8 cellular contexts compared by ENCODE assay signal in genomic region chr21:28884976-28885852, GRCh38.
DNase-seq lines count a peak whose midpoint lies in the region; ATAC-seq and TF ChIP-seq lines count a peak whose summit lies in the region.

No MANE protein-coding gene starts in this region.

- intact Hi-C loops in heart left ventricle (cut with DNase I), result loop anchor here in 4 of 10 donors (1.0 to 10.0 kb wide), 4 partner anchors 63 to 140 kb away; no protein-coding TSS in a partner anchor

- ATAC-seq in HG02763 (IDR thresholded peaks at IDR 0.05; ENCODE audit: unreplicated experiment) (peak; percentile 97), heart left ventricle (peak; percentile 99 to 100 (median 99))
- peak; percentile 97 for ATAC-seq in activated naive CD8-positive, alpha-beta T cell treated with anti-CD3 and anti-CD28 coated beads, Interleukin-2, amount 50 U/mL, for 24 hours

- H3K36me3 ChIP-seq in SU-DHL-6 (ENCODE audit: low read length) (peaks cover 11% of the 10 kb centered on the region), heart left ventricle (peaks cover 0 to 27% (median 16%) of the 10 kb centered on the region in 9 donors)

- H3K9me3 ChIP-seq in SU-DHL-6 (ENCODE audit: insufficient read depth, low read length) (no peaks in the 10 kb centered on the region), heart left ventricle (peaks cover 0 to 3% (median 0%) of the 10 kb centered on the region in 12 donors)

- peaks cover 5% of the 10 kb centered on the region for H3K27me3 Mint-ChIP-seq in activated naive CD8-positive, alpha-beta T cell treated with anti-CD3 and anti-CD28 coated beads, Interleukin-2, amount 50 U/mL, for 24 hours
- H3K27me3 Mint-ChIP-seq in type B pancreatic cell, result peaks cover 21% of the 10 kb centered on the region

- H3K4me1 Mint-ChIP-seq in activated naive CD8-positive, alpha-beta T cell treated with anti-CD3 and anti-CD28 coated beads, Interleukin-2, amount 50 U/mL, for 24 hours, result peaks cover 20% of the 10 kb centered on the region
- H3K4me1 Mint-ChIP-seq in type B pancreatic cell (ENCODE audit: unreplicated experiment), result no peaks in the 10 kb centered on the region

- no peaks in the 10 kb centered on the region for H3K9me3 Mint-ChIP-seq in activated naive CD8-positive, alpha-beta T cell treated with anti-CD3 and anti-CD28 coated beads, Interleukin-2, amount 50 U/mL, for 24 hours
- no peaks in the 10 kb centered on the region for H3K9me3 Mint-ChIP-seq in type B pancreatic cell

- peak overlapping the region; percentile 89 for H3K27ac ChIP-seq in SU-DHL-6 (ENCODE audit: low read depth, low read length)
- peak overlapping the region; percentile 77 to 96 (median 92) for H3K27ac ChIP-seq in heart left ventricle

- no peaks in the 10 kb centered on the region for H3K27me3 ChIP-seq in SU-DHL-6 (ENCODE audit: low read length)
- no peaks in the 10 kb centered on the region for H3K27me3 ChIP-seq in heart left ventricle

- no peaks in the 10 kb centered on the region for H3K9me2 ChIP-seq in SU-DHL-6 (replicated peaks; ENCODE audit: insufficient read depth, low read length)

- H3K4me3 ChIP-seq in GM12875 (ENCODE audit: low read depth, low read length), result peak overlapping the region; percentile 62
- peak overlapping the region; percentile 74 for H3K4me3 ChIP-seq in SU-DHL-6 (ENCODE audit: insufficient read depth, low read length, poor library complexity, severe bottlenecking)
- H3K4me3 ChIP-seq in heart left ventricle, result peak overlapping the region; percentile 34 to 82 (median 62)

- DNase-seq in NCI-H1417 (lab: John Stamatoyannopoulos, UW), result peak; percentile 93 to 99 (median 97)
- DNase-seq in activated naive CD8-positive, alpha-beta T cell treated with anti-CD3 and anti-CD28 coated beads, Interleukin-2, amount 50 U/mL, for 24 hours, result peak; percentile 88
- peak; percentile 87 to 94 (median 92) for DNase-seq in heart left ventricle
- peak; percentile 90 for DNase-seq in pons (ENCODE audit: low spot score)
- peak; percentile 90 for DNase-seq in type B pancreatic cell (ENCODE audit: extremely low spot score, unreplicated experiment)

- no peaks in the 10 kb centered on the region; the same call in 1 of the 2 replicates for H3K79me2 ChIP-seq in SU-DHL-6 (ENCODE audit: insufficient read depth, low read length)

- H2AFZ ChIP-seq in SU-DHL-6 (ENCODE audit: low read depth, low read length, severe bottlenecking), result peak overlapping the region; percentile 89

- peak overlapping the region; percentile 68 for H3K9ac ChIP-seq in SU-DHL-6 (ENCODE audit: low read length)

- peak overlapping the region; percentile 95 for H3K27ac Mint-ChIP-seq in activated naive CD8-positive, alpha-beta T cell treated with anti-CD3 and anti-CD28 coated beads, Interleukin-2, amount 50 U/mL, for 24 hours
- peak overlapping the region; percentile 98 for H3K27ac Mint-ChIP-seq in type B pancreatic cell

- TF ChIP-seq CTCF in GM12875 (IDR thresholded peaks at IDR 0.05; ENCODE audit: borderline replicate concordance, insufficient read depth, low read depth, low read length) (no peak), SU-DHL-6 (IDR thresholded peaks at IDR 0.05; ENCODE audit: insufficient read depth, low read length, poor library complexity, severe bottlenecking) (no peak), heart left ventricle (IDR thresholded peaks at IDR 0.05) (no peak), type B pancreatic cell (conservative IDR thresholded peaks at IDR 0.05) (no peak)

- WGBS in heart left ventricle, 4 donors, result 4 to 7% (median 5%) methylated on average over 26 to 47 of the region's 47 CpGs

- TF ChIP-seq POLR2A in heart left ventricle (IDR thresholded peaks at IDR 0.05), result peak in 1 of 2 donors; percentile 75

- no peaks in the 10 kb centered on the region for H4K20me1 ChIP-seq in SU-DHL-6 (ENCODE audit: low read depth, low read length)

- H3F3A ChIP-seq in SU-DHL-6 (ENCODE audit: insufficient read depth), result peaks cover 14% of the 10 kb centered on the region; the same call in 1 of the 2 replicates

- H3K36me3 Mint-ChIP-seq in activated naive CD8-positive, alpha-beta T cell treated with anti-CD3 and anti-CD28 coated beads, Interleukin-2, amount 50 U/mL, for 24 hours (ENCODE audit: low read depth), result peaks cover 17% of the 10 kb centered on the region
- H3K36me3 Mint-ChIP-seq in type B pancreatic cell, result peaks cover 8% of the 10 kb centered on the region

- H3K4me2 ChIP-seq in SU-DHL-6 (ENCODE audit: low read depth, low read length, poor library complexity, severe bottlenecking), result peak overlapping the region; percentile 90

- peaks cover 0 to 18% (median 11%) of the 10 kb centered on the region in 12 donors for H3K4me1 ChIP-seq in heart left ventricle

- peak overlapping the region; percentile 89 for H3K4me3 Mint-ChIP-seq in activated naive CD8-positive, alpha-beta T cell treated with anti-CD3 and anti-CD28 coated beads, Interleukin-2, amount 50 U/mL, for 24 hours
- H3K4me3 Mint-ChIP-seq in type B pancreatic cell, result peak overlapping the region; percentile 99

Comparison
In these comparisons a context has a peak if more than half of its experiments do, and no peak if none do; other contexts are left out.
1. Peak in every context shown above with its lines: DNase-seq, ATAC-seq, H3K4me3 ChIP-seq and H3K27ac ChIP-seq.